Comparison of ENCODE assay signal across 8 cellular contexts in genomic region chr2:8539743-8540551, GRCh38.
DNase-seq lines count a peak whose midpoint lies in the region; ATAC-seq and TF ChIP-seq lines count a peak whose summit lies in the region.

No MANE protein-coding gene starts in this region.

- no peak overlapping the region for H3K4me3 Mint-ChIP-seq in activated naive CD4-positive, alpha-beta T cell treated with anti-CD3 and anti-CD28 coated beads, Interleukin-2, amount 50 U/mL, for 24 hours
- no peak overlapping the region for H3K4me3 Mint-ChIP-seq in activated CD4-positive, alpha-beta memory T cell treated with anti-CD3 and anti-CD28 coated beads, Interleukin-2, amount 10 ng/mL, durations not matched to agents 7 days and 5 days

- no peak overlapping the region for H3K4me3 ChIP-seq in transverse colon

- no peak for TF ChIP-seq EP300 in transverse colon (IDR thresholded peaks at IDR 0.05; ENCODE audit: low read depth)

- peaks cover 49% of the 10 kb centered on the region for H3K4me1 Mint-ChIP-seq in activated naive CD4-positive, alpha-beta T cell treated with anti-CD3 and anti-CD28 coated beads, Interleukin-2, amount 50 U/mL, for 24 hours
- peaks cover 89% of the 10 kb centered on the region for H3K4me1 Mint-ChIP-seq in activated CD4-positive, alpha-beta memory T cell treated with anti-CD3 and anti-CD28 coated beads, Interleukin-2, amount 10 ng/mL, durations not matched to agents 7 days and 5 days

- ATAC-seq in HG03025 (IDR thresholded peaks at IDR 0.05; ENCODE audit: low FRiP score, unreplicated experiment), result no peak

- no peaks in the 10 kb centered on the region for H3K36me3 ChIP-seq in transverse colon

- intact Hi-C loops in transverse colon (cut with DNase I; ENCODE audit: low total_unique reads), result no loop called here

- no peaks in the 10 kb centered on the region for H3K27me3 Mint-ChIP-seq in activated naive CD4-positive, alpha-beta T cell treated with anti-CD3 and anti-CD28 coated beads, Interleukin-2, amount 50 U/mL, for 24 hours
- no peaks in the 10 kb centered on the region for H3K27me3 Mint-ChIP-seq in activated CD4-positive, alpha-beta memory T cell treated with anti-CD3 and anti-CD28 coated beads, Interleukin-2, amount 10 ng/mL, durations not matched to agents 7 days and 5 days

- no peak for DNase-seq in activated naive CD4-positive, alpha-beta T cell treated with Interleukin-2 at 50 U/mL for 16 hours
- no peak for DNase-seq in activated CD4-positive, alpha-beta memory T cell treated with anti-CD3 and anti-CD28 coated beads, Interleukin-2, amount 10 ng/mL, durations not matched to agents 7 days and 5 days
- DNase-seq in left kidney (ENCODE audit: low read depth, low spot score) (peak; percentile 92), transverse colon (peak; percentile 69)
- DNase-seq in stimulated activated CD4-positive, alpha-beta T cell treated with anti-CD3 and anti-CD28 coated beads, Interleukin-1b, Interleukin-23, amount 100 ng/mL, for 48 hours, result no peak
- no peak for DNase-seq in activated CD4-positive, alpha-beta T cell treated with anti-CD3 and anti-CD28 coated beads, Interleukin-2, amount 50 U/mL, for 4 hours

- POLR2A ChIA-PET in activated CD4-positive, alpha-beta memory T cell treated with anti-CD3 and anti-CD28 coated beads, Interleukin-2, amount 10 ng/mL, durations not matched to agents 7 days and 5 days (lab: Charles Lee), result interaction anchor here (1.1 to 9.6 kb wide), 7 partner anchors 8 to 145 kb away, joined by 4 to 230 read pairs (median 6); partner anchors contain the start of gene ID2

- peaks cover 11 to 56% (median 28%) of the 10 kb centered on the region in 4 donors for H3K4me1 ChIP-seq in transverse colon

- no peaks in the 10 kb centered on the region for H3K9me3 Mint-ChIP-seq in activated naive CD4-positive, alpha-beta T cell treated with anti-CD3 and anti-CD28 coated beads, Interleukin-2, amount 50 U/mL, for 24 hours
- H3K9me3 Mint-ChIP-seq in activated CD4-positive, alpha-beta memory T cell treated with anti-CD3 and anti-CD28 coated beads, Interleukin-2, amount 10 ng/mL, durations not matched to agents 7 days and 5 days, result no peaks in the 10 kb centered on the region

- WGBS in transverse colon (ENCODE audit: low coverage in 1 of 2), 2 donors, result 59 to 70% methylated on average over 6 to 14 of the region's 14 CpGs

- peak in 3 of 5 experiments; percentile 6 to 27 (median 11) for TF ChIP-seq CTCF in transverse colon (IDR thresholded peaks at IDR 0.05)

- no peaks in the 10 kb centered on the region for H3K9me3 ChIP-seq in transverse colon

- in situ Hi-C loops in transverse colon (cut with MboI; ENCODE audit: low pct_ligation_motif_present in 1 of 4, low pct_unique_long_range_greater_than_20kb in 1 of 4, low sequenced_read_pairs in 3 of 4), result no loop called here

- TF ChIP-seq POLR2A in transverse colon (IDR thresholded peaks at IDR 0.05), result peak; percentile 44

- H3K36me3 Mint-ChIP-seq in activated naive CD4-positive, alpha-beta T cell treated with anti-CD3 and anti-CD28 coated beads, Interleukin-2, amount 50 U/mL, for 24 hours, result no peaks in the 10 kb centered on the region
- no peaks in the 10 kb centered on the region for H3K36me3 Mint-ChIP-seq in activated CD4-positive, alpha-beta memory T cell treated with anti-CD3 and anti-CD28 coated beads, Interleukin-2, amount 10 ng/mL, durations not matched to agents 7 days and 5 days (ENCODE audit: low read depth)

- peak overlapping the region; percentile 52 to 72 (median 60) for H3K27ac ChIP-seq in transverse colon

- H3K27me3 ChIP-seq in transverse colon, result no peaks in the 10 kb centered on the region

- peak overlapping the region; percentile 41 for H3K27ac Mint-ChIP-seq in activated naive CD4-positive, alpha-beta T cell treated with anti-CD3 and anti-CD28 coated beads, Interleukin-2, amount 50 U/mL, for 24 hours
- H3K27ac Mint-ChIP-seq in activated CD4-positive, alpha-beta memory T cell treated with anti-CD3 and anti-CD28 coated beads, Interleukin-2, amount 10 ng/mL, durations not matched to agents 7 days and 5 days, result peak overlapping the region; percentile 100

- CTCF ChIA-PET in activated CD4-positive, alpha-beta memory T cell treated with anti-CD3 and anti-CD28 coated beads, Interleukin-2, amount 10 ng/mL, durations not matched to agents 7 days and 5 days (lab: Charles Lee), result interaction anchor here (0.7 to 1.2 kb wide), 2 partner anchors 13 to 14 kb away, joined by 3 to 4 read pairs; no protein-coding TSS in a partner anchor

Comparison
In these comparisons a context has a peak if more than half of its experiments do, and no peak if none do; other contexts are left out.
1. DNase-seq: peak in left kidney (single experiment) and transverse colon (single experiment); none in activated naive CD4-positive, alpha-beta T cell treated with Interleukin-2 at 50 U/mL for 16 hours (single experiment), activated CD4-positive, alpha-beta memory T cell treated with anti-CD3 and anti-CD28 coated beads, Interleukin-2, amount 10 ng/mL, durations not matched to agents 7 days and 5 days (single experiment), stimulated activated CD4-positive, alpha-beta T cell treated with anti-CD3 and anti-CD28 coated beads, Interleukin-1b, Interleukin-23, amount 100 ng/mL, for 48 hours (single experiment) and activated CD4-positive, alpha-beta T cell treated with anti-CD3 and anti-CD28 coated beads, Interleukin-2, amount 50 U/mL, for 4 hours (0 of 2).